ENCODE assay signal across 1 cellular context in genomic region chr13:105213512-105213911, GRCh38.
TF ChIP-seq lines count a peak whose summit lies in the region.

No MANE protein-coding gene starts in this region.

TF ChIP-seq in H1, 55 proteins besides CTCF, POLR2A, EP300 and RAD21:
- TF ChIP-seq HDAC2 (IDR thresholded peaks at IDR 0.05; ENCODE audit: borderline replicate concordance in 1 of 2, low read depth in 2 of 2, low read length in 2 of 2) (no peak), SP2 (IDR thresholded peaks at IDR 0.05; ENCODE audit: low read length) (no peak), CTBP2 (IDR thresholded peaks at IDR 0.05; ENCODE audit: borderline replicate concordance, insufficient read depth, insufficient read length, low read length) (no peak), KDM1A (IDR thresholded peaks at IDR 0.05; ENCODE audit: borderline replicate concordance, low read length) (no peak), CREB1 (IDR thresholded peaks at IDR 0.05) (no peak)
